Comparison of ENCODE assay signal across 1 cellular context in genomic region chr12:46382974-46383653, GRCh38.
TF ChIP-seq lines count a peak whose summit lies in the region.

No MANE protein-coding gene starts in this region.

TF ChIP-seq in K562, 482 proteins besides CTCF, POLR2A, EP300 and RAD21 (continued from another document and continues in another):
- TF ChIP-seq SIN3A (IDR thresholded peaks at IDR 0.05; ENCODE audit: borderline replicate concordance in 2 of 2, control insufficient read depth in 1 of 2, low read depth in 2 of 2, low read length in 2 of 2) (no peak), NCOR1 (IDR thresholded peaks at IDR 0.05) (peak; percentile 34; the same call in 1 of the 2 replicates), VEZF1 (CRISPR knock-in tag; IDR thresholded peaks at IDR 0.05) (peak; percentile 99), ZNF175 (CRISPR knock-in tag; IDR thresholded peaks at IDR 0.05; ENCODE audit: low read depth) (peak; percentile 75), CTBP1 (IDR thresholded peaks at IDR 0.05; ENCODE audit: borderline replicate concordance) (peak; percentile 81), RBM34 (IDR thresholded peaks at IDR 0.05; ENCODE audit: borderline replicate concordance, insufficient read depth, low read length) (0 out of 2 replicates have a peak, but pooled peaks have one; percentile 33), HIVEP1 (CRISPR knock-in tag; IDR thresholded peaks at IDR 0.05) (peak; percentile 59; the same call in 1 of the 2 replicates), PHF20 (IDR thresholded peaks at IDR 0.05; ENCODE audit: partially characterized antibody) (peak; percentile 55), RCOR1 (IDR thresholded peaks at IDR 0.05; ENCODE audit: borderline replicate concordance in 1 of 2, low read depth in 2 of 2, low read length in 2 of 2) (peak in 1 of 2 experiments; percentile 55; a peak in 1 of 4 replicates), TCF7 (IDR thresholded peaks at IDR 0.05; ENCODE audit: borderline replicate concordance) (no peak), IFI16 (CRISPR knock-in tag; IDR thresholded peaks at IDR 0.05) (no peak), JUN (IDR thresholded peaks at IDR 0.05; ENCODE audit: borderline replicate concordance, low read depth, low read length) (peak; percentile 87), JUN (CRISPR knock-in tag; IDR thresholded peaks at IDR 0.05; ENCODE audit: borderline replicate concordance) (peak; percentile 45; the same call in 1 of the 2 replicates), DEAF1 (CRISPR knock-in tag; IDR thresholded peaks at IDR 0.05) (0 out of 2 replicates have a peak, but pooled peaks have one; percentile 11), ESRRA (IDR thresholded peaks at IDR 0.05; ENCODE audit: borderline replicate concordance, low read depth) (0 out of 2 replicates have a peak, but pooled peaks have one; percentile 50), E2F1 (CRISPR knock-in tag; IDR thresholded peaks at IDR 0.05) (0 out of 2 replicates have a peak, but pooled peaks have one; percentile 12), ZC3H11A (IDR thresholded peaks at IDR 0.05; ENCODE audit: low read depth, low read length) (no peak), SAFB2 (IDR thresholded peaks at IDR 0.05; ENCODE audit: borderline replicate concordance, low read depth, low read length, severe bottlenecking) (no peak), SRF (CRISPR knock-in tag; IDR thresholded peaks at IDR 0.05) (0 out of 4 replicates have a peak, but pooled peaks have one; percentile 16 to 39), MIER1 (IDR thresholded peaks at IDR 0.05; ENCODE audit: low read depth) (no peak), CTCFL (IDR thresholded peaks at IDR 0.05; ENCODE audit: borderline replicate concordance, insufficient read depth, low read depth, low read length, poor library complexity, severe bottlenecking) (peak; percentile 51), ZNF347 (CRISPR knock-in tag; IDR thresholded peaks at IDR 0.05; ENCODE audit: low read depth) (no peak), ERF (CRISPR knock-in tag; IDR thresholded peaks at IDR 0.05) (peak; percentile 90), TFE3 (CRISPR knock-in tag; IDR thresholded peaks at IDR 0.05) (peak; percentile 77), E2F6 (IDR thresholded peaks at IDR 0.05; ENCODE audit: borderline replicate concordance in 1 of 2, extremely low read depth in 1 of 2, insufficient read depth in 1 of 2, insufficient read length in 1 of 2, low read depth in 1 of 2, low read length in 1 of 2, poor library complexity in 1 of 2, severe bottlenecking in 1 of 2) (peak; percentile 82 to 86), ZNF644 (tag; IDR thresholded peaks at IDR 0.05; ENCODE audit: low read depth) (peak; percentile 68; the same call in 1 of the 2 replicates), MCM3 (IDR thresholded peaks at IDR 0.05) (no peak), FOXJ2 (tag; IDR thresholded peaks at IDR 0.05) (peak; percentile 5; the same call in 1 of the 2 replicates), ZKSCAN1 (IDR thresholded peaks at IDR 0.05; ENCODE audit: low read depth, low read length) (peak; percentile 40; the same call in 1 of the 2 replicates), KLF13 (tag; IDR thresholded peaks at IDR 0.05; ENCODE audit: borderline replicate concordance, low read depth) (no peak), ZBTB17 (CRISPR knock-in tag; IDR thresholded peaks at IDR 0.05) (0 out of 2 replicates have a peak, but pooled peaks have one; percentile 65), USF2 (CRISPR knock-in tag; IDR thresholded peaks at IDR 0.05) (peak; percentile 95), PRMT5 (CRISPR knock-in tag; IDR thresholded peaks at IDR 0.05) (no peak), GMEB1 (CRISPR knock-in tag; IDR thresholded peaks at IDR 0.05) (peak; percentile 50), ZNF41 (CRISPR knock-in tag; conservative IDR thresholded peaks at IDR 0.05) (0 out of 2 replicates have a peak, but pooled peaks have one; percentile 13), ZBTB40 (IDR thresholded peaks at IDR 0.05) (peak; percentile 78), ZBTB40 (CRISPR knock-in tag; IDR thresholded peaks at IDR 0.05) (no peak), CBX1 (IDR thresholded peaks at IDR 0.05; ENCODE audit: low read depth) (peak; percentile 81; the same call in 1 of the 2 replicates), PCBP2 (IDR thresholded peaks at IDR 0.05; ENCODE audit: low read depth, low read length, poor library complexity, severe bottlenecking) (peak; percentile 97)
